8 cellular contexts compared by ENCODE assay signal in genomic region chr5:167861931-167862426, GRCh38.
"Had no signal": no experiment of that assay in that cellular context is flagged by ENCODE, and none has a peak within 500 bp of the region (broad histone marks: within the 10 kb centered on the region; RNA-seq: fewer than 3 reads in every experiment).

No MANE protein-coding gene starts in this region.

- ATAC-seq: GM12878 had no signal

- H3K4me3 ChIP-seq: GM12878 had no signal

- DNase-seq: GDM1, GF-D8 had no signal

- FAIRE-seq: G401.6, GM12878, GM12891, GM12892, GM18507, GM19239 had no signal
